Comparison of ENCODE assay signal across 14 cellular contexts in genomic region chr11:20041499-20041898, GRCh38.
"Had no signal": no experiment of that assay in that cellular context is flagged by ENCODE, and none has a peak within 500 bp of the region (broad histone marks: within the 10 kb centered on the region; RNA-seq: fewer than 3 reads in every experiment).

No MANE protein-coding gene starts in this region.

- H3K4me3 Mint-ChIP-seq: activated CD4-positive, alpha-beta memory T cell treated with anti-CD3 and anti-CD28 coated beads for 36 hours; memory B cell; nephron progenitor cell had no signal

- DNase-seq: activated CD4-positive, alpha-beta memory T cell treated with anti-CD3 and anti-CD28 coated beads for 36 hours; activated CD4-positive, alpha-beta T cell treated with anti-CD3 and anti-CD28 coated beads for 1 hour; activated naive CD4-positive, alpha-beta T cell; caudate nucleus; effector CD4-positive, alpha-beta T cell; hippocampal formation; nephron progenitor cell; stimulated activated CD4-positive, alpha-beta T cell treated with anti-CD3 and anti-CD28 coated beads, Interleukin-15, amount 100 ng/mL, for 24 hours; stimulated activated CD4-positive, alpha-beta T cell treated with anti-CD3 and anti-CD28 coated beads, Interleukin-4, amount 100 ng/mL, for 4 hours; stomach; T-helper 9 cell had no signal

- H3K9me3 Mint-ChIP-seq: activated CD4-positive, alpha-beta memory T cell treated with anti-CD3 and anti-CD28 coated beads for 36 hours; memory B cell; nephron progenitor cell had no signal

- H3K27me3 ChIP-seq: stomach had no signal

- FAIRE-seq: urothelium cell line had no signal

- H3K27ac ChIP-seq: stomach had no signal

- H3K4me3 ChIP-seq: coronary artery, stomach had no signal

- H3K9me3 ChIP-seq: stomach had no signal

- H3K27ac Mint-ChIP-seq: activated CD4-positive, alpha-beta memory T cell treated with anti-CD3 and anti-CD28 coated beads for 36 hours; memory B cell; nephron progenitor cell had no signal

- H3K36me3 Mint-ChIP-seq: activated CD4-positive, alpha-beta memory T cell treated with anti-CD3 and anti-CD28 coated beads for 36 hours; memory B cell had no signal
